In genomic region chr1:25616932-25617625, GRCh38 we compare ENCODE assay signal across 1 cellular context.
TF ChIP-seq lines count a peak whose summit lies in the region.

No MANE protein-coding gene starts in this region.

TF ChIP-seq in K562, 482 proteins besides CTCF, POLR2A, EP300 and RAD21 (continued from another document):
- 0 out of 6 replicates have a peak, but pooled peaks of 1 of the 3 experiments have one; percentile 16 for TF ChIP-seq ZBTB11 (CRISPR knock-in tag; IDR thresholded peaks at IDR 0.05)
- TF ChIP-seq HNRNPUL1 (IDR thresholded peaks at IDR 0.05; ENCODE audit: low read length) = no peak
- TF ChIP-seq STAG1 (CRISPR knock-in tag; IDR thresholded peaks at IDR 0.05; ENCODE audit: borderline replicate concordance) = no peak
- no peak for TF ChIP-seq ETV5 (CRISPR knock-in tag; IDR thresholded peaks at IDR 0.05; ENCODE audit: low read depth)
- TF ChIP-seq ZKSCAN8 (CRISPR knock-in tag; IDR thresholded peaks at IDR 0.05) = no peak
- TF ChIP-seq TBL1XR1 (IDR thresholded peaks at IDR 0.05; ENCODE audit: low read length in 2 of 2) = no peak
- TF ChIP-seq ZNF384 (IDR thresholded peaks at IDR 0.05; ENCODE audit: low read depth, low read length) = no peak
- TF ChIP-seq PHF21A (IDR thresholded peaks at IDR 0.05; ENCODE audit: borderline replicate concordance, low read depth) = no peak
- TF ChIP-seq PTTG1 (tag; IDR thresholded peaks at IDR 0.05; ENCODE audit: low read depth) = no peak
- TF ChIP-seq JUN (IDR thresholded peaks at IDR 0.05; ENCODE audit: borderline replicate concordance, low read depth, low read length) = no peak
- TF ChIP-seq JUN (CRISPR knock-in tag; IDR thresholded peaks at IDR 0.05; ENCODE audit: borderline replicate concordance) = no peak
- TF ChIP-seq ZC3H4 (CRISPR knock-in tag; IDR thresholded peaks at IDR 0.05; ENCODE audit: borderline replicate concordance) = no peak
- TF ChIP-seq NFXL1 (CRISPR knock-in tag; IDR thresholded peaks at IDR 0.05) = no peak
- no peak for TF ChIP-seq ZNF445 (CRISPR knock-in tag; IDR thresholded peaks at IDR 0.05; ENCODE audit: low read depth)
- no peak for TF ChIP-seq STAT6 (CRISPR knock-in tag; IDR thresholded peaks at IDR 0.05)
- TF ChIP-seq PRPF4 (IDR thresholded peaks at IDR 0.05; ENCODE audit: insufficient read depth, low read depth, low read length, poor library complexity, severe bottlenecking) = no peak
- TF ChIP-seq ZNF436 (CRISPR knock-in tag; IDR thresholded peaks at IDR 0.05) = no peak
- TF ChIP-seq AFF1 (IDR thresholded peaks at IDR 0.05; ENCODE audit: low read depth in 1 of 2, partially characterized antibody in 2 of 2) = no peak
- no peak for TF ChIP-seq CHAMP1 (IDR thresholded peaks at IDR 0.05)
- no peak for TF ChIP-seq TEAD1 (CRISPR knock-in tag; IDR thresholded peaks at IDR 0.05)
- TF ChIP-seq SREBF2 (CRISPR knock-in tag; IDR thresholded peaks at IDR 0.05) = no peak
- no peak for TF ChIP-seq NRF1 (conservative IDR thresholded peaks at IDR 0.05 in 1 of 2, IDR thresholded peaks at IDR 0.05 in 1 of 2)
- TF ChIP-seq ZNF395 (CRISPR knock-in tag; IDR thresholded peaks at IDR 0.05) = no peak
- TF ChIP-seq NFE2 (IDR thresholded peaks at IDR 0.05; ENCODE audit: low read depth) = no peak
TF ChIP-seq in K562: peak in this region for 19.
